ENCODE assay signal across 1 cellular context in genomic region chr2:106551466-106552130, GRCh38.
TF ChIP-seq lines count a peak whose summit lies in the region.

No MANE protein-coding gene starts in this region.

TF ChIP-seq in HepG2, 621 proteins besides CTCF, POLR2A, EP300 and RAD21 (continued from another document):
- TF ChIP-seq PPARG (CRISPR knock-in tag; conservative IDR thresholded peaks at IDR 0.05) = 0 out of 2 replicates have a peak, but pooled peaks have one; percentile 48
- TF ChIP-seq, protein P1, sequence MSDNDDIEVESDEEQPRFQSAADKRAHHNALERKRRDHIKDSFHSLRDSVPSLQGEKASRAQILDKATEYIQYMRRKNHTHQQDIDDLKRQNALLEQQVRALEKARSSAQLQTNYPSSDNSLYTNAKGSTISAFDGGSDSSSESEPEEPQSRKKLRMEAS (IDR thresholded peaks at IDR 0.05) = peak; percentile 36; the same call in 1 of the 2 replicates
- peak; percentile 61; the same call in 1 of the 2 replicates for TF ChIP-seq PHF21A (CRISPR knock-in tag; IDR thresholded peaks at IDR 0.05)
- TF ChIP-seq SIX4 (CRISPR knock-in tag; IDR thresholded peaks at IDR 0.05) = peak; percentile 49; the same call in 1 of the 2 replicates
- peak; percentile 47; the same call in 1 of the 2 replicates for TF ChIP-seq ZFP36L1 (CRISPR knock-in tag; IDR thresholded peaks at IDR 0.05)
- 0 out of 2 replicates have a peak, but pooled peaks have one; percentile 20 for TF ChIP-seq ZNF598 (CRISPR knock-in tag; IDR thresholded peaks at IDR 0.05; ENCODE audit: borderline replicate concordance)
- no peak for TF ChIP-seq GABPA (IDR thresholded peaks at IDR 0.05; ENCODE audit: low read depth, low read length)
- TF ChIP-seq GABPA (CRISPR knock-in tag; IDR thresholded peaks at IDR 0.05; ENCODE audit: low read depth) = peak; percentile 67
- no peak for TF ChIP-seq TEF (CRISPR knock-in tag; IDR thresholded peaks at IDR 0.05)
- peak; percentile 75 for TF ChIP-seq HNF4A (CRISPR knock-in tag; IDR thresholded peaks at IDR 0.05)
- peak; percentile 70 for TF ChIP-seq NR2C2 (CRISPR knock-in tag; IDR thresholded peaks at IDR 0.05; ENCODE audit: borderline replicate concordance)
- TF ChIP-seq BCL3 (CRISPR knock-in tag; IDR thresholded peaks at IDR 0.05) = 0 out of 2 replicates have a peak, but pooled peaks have one; percentile 27
- no peak for TF ChIP-seq NR2F6 (IDR thresholded peaks at IDR 0.05)
- 0 out of 2 replicates have a peak, but pooled peaks have one; percentile 26 for TF ChIP-seq NR2F6 (CRISPR knock-in tag; IDR thresholded peaks at IDR 0.05)
- TF ChIP-seq ZNF160 (CRISPR knock-in tag; IDR thresholded peaks at IDR 0.05) = 0 out of 2 replicates have a peak, but pooled peaks have one; percentile 37
